In the genomic region with DNA sequence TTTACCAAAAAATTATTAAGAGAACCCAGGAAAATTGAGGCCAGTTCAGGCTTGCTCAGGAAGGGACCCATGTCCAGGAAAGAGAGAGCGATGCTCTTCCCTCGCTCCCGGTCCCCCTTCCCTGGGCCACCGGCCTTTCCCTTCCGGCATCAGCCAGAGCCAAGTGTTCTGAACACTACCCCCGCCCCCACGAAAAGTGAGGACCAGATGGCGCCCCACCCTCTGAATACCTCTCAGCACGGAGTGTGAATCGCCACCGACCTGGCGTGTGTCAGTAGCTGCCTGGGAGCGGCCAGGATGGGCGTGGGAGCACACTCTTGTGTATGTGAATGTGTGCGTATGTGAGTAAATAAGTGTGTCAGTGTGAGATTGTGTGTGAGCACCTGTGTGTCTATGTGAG, we compare ENCODE assay signal across 1 cellular context.
TF ChIP-seq lines count a peak whose summit lies in the region.

No MANE protein-coding gene starts in this region.

TF ChIP-seq in IMR-90, 13 proteins besides CTCF, POLR2A, EP300 and RAD21:
- TF ChIP-seq BHLHE40 (IDR thresholded peaks at IDR 0.05; ENCODE audit: low read depth, low read length) = no peak
- TF ChIP-seq FOS (IDR thresholded peaks at IDR 0.05; ENCODE audit: low read depth, low read length) = no peak
- no peak for TF ChIP-seq MAZ (IDR thresholded peaks at IDR 0.05; ENCODE audit: borderline replicate concordance, low read depth, low read length)
- TF ChIP-seq, protein P1, sequence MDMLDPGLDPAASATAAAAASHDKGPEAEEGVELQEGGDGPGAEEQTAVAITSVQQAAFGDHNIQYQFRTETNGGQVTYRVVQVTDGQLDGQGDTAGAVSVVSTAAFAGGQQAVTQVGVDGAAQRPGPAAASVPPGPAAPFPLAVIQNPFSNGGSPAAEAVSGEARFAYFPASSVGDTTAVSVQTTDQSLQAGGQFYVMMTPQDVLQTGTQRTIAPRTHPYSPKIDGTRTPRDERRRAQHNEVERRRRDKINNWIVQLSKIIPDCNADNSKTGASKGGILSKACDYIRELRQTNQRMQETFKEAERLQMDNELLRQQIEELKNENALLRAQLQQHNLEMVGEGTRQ (IDR thresholded peaks at IDR 0.05; ENCODE audit: low read depth, low read length) = no peak
- TF ChIP-seq CEBPB (IDR thresholded peaks at IDR 0.05; ENCODE audit: low read depth, low read length) = no peak
- TF ChIP-seq, protein P2, sequence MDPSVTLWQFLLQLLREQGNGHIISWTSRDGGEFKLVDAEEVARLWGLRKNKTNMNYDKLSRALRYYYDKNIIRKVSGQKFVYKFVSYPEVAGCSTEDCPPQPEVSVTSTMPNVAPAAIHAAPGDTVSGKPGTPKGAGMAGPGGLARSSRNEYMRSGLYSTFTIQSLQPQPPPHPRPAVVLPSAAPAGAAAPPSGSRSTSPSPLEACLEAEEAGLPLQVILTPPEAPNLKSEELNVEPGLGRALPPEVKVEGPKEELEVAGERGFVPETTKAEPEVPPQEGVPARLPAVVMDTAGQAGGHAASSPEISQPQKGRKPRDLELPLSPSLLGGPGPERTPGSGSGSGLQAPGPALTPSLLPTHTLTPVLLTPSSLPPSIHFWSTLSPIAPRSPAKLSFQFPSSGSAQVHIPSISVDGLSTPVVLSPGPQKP (IDR thresholded peaks at IDR 0.05; ENCODE audit: borderline replicate concordance, low read depth, low read length) = no peak
- TF ChIP-seq RCOR1 (IDR thresholded peaks at IDR 0.05; ENCODE audit: insufficient replicate concordance, low read length) = no peak
- no peak for TF ChIP-seq MXI1 (IDR thresholded peaks at IDR 0.05; ENCODE audit: borderline replicate concordance, low read depth, low read length)
- TF ChIP-seq RFX5 (IDR thresholded peaks at IDR 0.05; ENCODE audit: low read depth, low read length) = no peak
- no peak for TF ChIP-seq CHD1 (IDR thresholded peaks at IDR 0.05; ENCODE audit: low read depth, low read length)
- TF ChIP-seq NFE2L2 (IDR thresholded peaks at IDR 0.05; ENCODE audit: low read depth, low read length) = no peak
